8 cellular contexts compared by ENCODE assay signal in genomic region chr2:199739413-199740110, GRCh38.
DNase-seq lines count a peak whose midpoint lies in the region; ATAC-seq and TF ChIP-seq lines count a peak whose summit lies in the region.

No MANE protein-coding gene starts in this region.

- peaks cover 0 to 32% (median 7%) of the 10 kb centered on the region in 4 donors for H3K4me1 ChIP-seq in right lobe of liver

- CTCF ChIA-PET in activated CD4-positive, alpha-beta T cell treated with anti-CD3 and anti-CD28 coated beads for 36 hours (lab: Charles Lee) = interaction anchor here (0.7 to 8.1 kb wide), 36 partner anchors 8 to 1442 kb away, joined by 3 to 49 read pairs (median 4); no protein-coding TSS in a partner anchor

- H3K4me1 Mint-ChIP-seq in activated CD4-positive, alpha-beta T cell treated with anti-CD3 and anti-CD28 coated beads for 36 hours = peaks cover 5% of the 10 kb centered on the region

- ATAC-seq in GM21526 (IDR thresholded peaks at IDR 0.05; ENCODE audit: low FRiP score, unreplicated experiment) = peak; percentile 70
- ATAC-seq in activated CD4-positive, alpha-beta T cell treated with anti-CD3 and anti-CD28 coated beads for 36 hours = peak; percentile 58
- ATAC-seq in right lobe of liver = peak; percentile 72 to 82 (median 78)
- no peak for ATAC-seq in GM18907 (IDR thresholded peaks at IDR 0.05; ENCODE audit: unreplicated experiment)

- H3K4me3 Mint-ChIP-seq in activated CD4-positive, alpha-beta T cell treated with anti-CD3 and anti-CD28 coated beads for 36 hours = no peak overlapping the region

- TF ChIP-seq CTCF in coronary artery (IDR thresholded peaks at IDR 0.05) (peak; percentile 60), right lobe of liver (IDR thresholded peaks at IDR 0.05) (peak; percentile 84 to 97 (median 91))

- POLR2A ChIA-PET in activated CD4-positive, alpha-beta T cell treated with anti-CD3 and anti-CD28 coated beads for 36 hours (lab: Charles Lee) = no interaction called here

- no peaks in the 10 kb centered on the region for H3K36me3 ChIP-seq in right lobe of liver

- H3K36me3 Mint-ChIP-seq in activated CD4-positive, alpha-beta T cell treated with anti-CD3 and anti-CD28 coated beads for 36 hours (ENCODE audit: low read depth) = no peaks in the 10 kb centered on the region

- no peaks in the 10 kb centered on the region for H3K9me3 Mint-ChIP-seq in activated CD4-positive, alpha-beta T cell treated with anti-CD3 and anti-CD28 coated beads for 36 hours (ENCODE audit: low read depth)

- no peak overlapping the region for H3K27ac ChIP-seq in coronary artery
- H3K27ac ChIP-seq in right lobe of liver = peak overlapping the region; percentile 11 to 88 (median 83)

- H3K9me3 ChIP-seq in right lobe of liver = no peaks in the 10 kb centered on the region

- no peak for TF ChIP-seq POLR2A in right lobe of liver (IDR thresholded peaks at IDR 0.05)

- 30% methylated on average over 15 of the region's 15 CpGs for WGBS in right lobe of liver (ENCODE audit: insufficient coverage, low coverage, low lambda C conversion rate, missing lambda C conversion rate)

- DNase-seq in COLO829 (ENCODE audit: low spot score) (peak; percentile 35), NCI-H2029 (lab: John Stamatoyannopoulos, UW) (peak; percentile 28), coronary artery (ENCODE audit: low spot score) (no peak), right lobe of liver (peak; percentile 62 to 76 (median 75))
- DNase-seq in activated CD4-positive, alpha-beta T cell treated with anti-CD3 and anti-CD28 coated beads for 36 hours = peak; percentile 81
- peak; percentile 37 to 62 (median 46) for DNase-seq in stimulated activated CD4-positive, alpha-beta T cell treated with anti-CD3 and anti-CD28 coated beads, TNF-alpha, amount 100 ng/mL, for 24 hours (ENCODE audit: low read depth in 3 of 3)

- peaks cover 22% of the 10 kb centered on the region for H3K27me3 Mint-ChIP-seq in activated CD4-positive, alpha-beta T cell treated with anti-CD3 and anti-CD28 coated beads for 36 hours

- no peaks in the 10 kb centered on the region for H3K27me3 ChIP-seq in right lobe of liver

- no peak overlapping the region for H3K4me3 ChIP-seq in coronary artery
- H3K4me3 ChIP-seq in right lobe of liver = no peak overlapping the region

- intact Hi-C loops in activated CD4-positive, alpha-beta T cell treated with anti-CD3 and anti-CD28 coated beads for 36 hours (cut with DNase I, micrococcal nuclease) = loop anchor here (1.0 to 10.0 kb wide), 8 partner anchors 35 to 1425 kb away; no protein-coding TSS in a partner anchor
- intact Hi-C loops in right lobe of liver (cut with DNase I) = loop anchor here in 1 of 2 donors (5.0 kb wide), 1 partner anchor 32 kb away; no protein-coding TSS in a partner anchor

- H3K27ac Mint-ChIP-seq in activated CD4-positive, alpha-beta T cell treated with anti-CD3 and anti-CD28 coated beads for 36 hours = no peak overlapping the region

Comparison
In these comparisons a context has a peak if more than half of its experiments do, and no peak if none do; other contexts are left out.
1. H3K27ac ChIP-seq: peak in right lobe of liver (3 of 3); none in coronary artery (0 of 2).